Comparison of ENCODE assay signal across 4 cellular contexts in genomic region chr1:220736283-220736682, GRCh38.
TF ChIP-seq lines count a peak whose summit lies in the region.

No MANE protein-coding gene starts in this region.

TF ChIP-seq in A549, 52 proteins besides CTCF, POLR2A, EP300 and RAD21:
- peak; percentile 22; the same call in 1 of the 2 replicates for TF ChIP-seq ZC3H11A (IDR thresholded peaks at IDR 0.05)

TF ChIP-seq in HEK293, 187 proteins besides CTCF, POLR2A, EP300 and RAD21 (continues in another document):
- TF ChIP-seq ZBTB21 (tag by site-specific recombination; IDR thresholded peaks at IDR 0.05) = 0 out of 2 replicates have a peak, but pooled peaks have one; percentile 40
- peak; percentile 74; the same call in 1 of the 2 replicates for TF ChIP-seq ZNF560 (tag by site-specific recombination; IDR thresholded peaks at IDR 0.05; ENCODE audit: borderline replicate concordance)
- 0 out of 2 replicates have a peak, but pooled peaks have one; percentile 37 for TF ChIP-seq ZNF580 (tag by site-specific recombination; IDR thresholded peaks at IDR 0.05)
- peak; percentile 84 for TF ChIP-seq ZNF555 (tag by site-specific recombination; conservative IDR thresholded peaks at IDR 0.05)
- peak; percentile 78 for TF ChIP-seq ZBTB11 (tag by site-specific recombination; conservative IDR thresholded peaks at IDR 0.05; ENCODE audit: low read depth)
- peak; percentile 54; the same call in 1 of the 2 replicates for TF ChIP-seq ZXDB (tag by site-specific recombination; IDR thresholded peaks at IDR 0.05)
- peak; percentile 46 for TF ChIP-seq ZNF629 (tag by site-specific recombination; IDR thresholded peaks at IDR 0.05)
- 0 out of 2 replicates have a peak, but pooled peaks have one; percentile 13 for TF ChIP-seq SP3 (tag by site-specific recombination; IDR thresholded peaks at IDR 0.05)
- peak; percentile 55; the same call in 1 of the 2 replicates for TF ChIP-seq ZNF140 (tag by site-specific recombination; IDR thresholded peaks at IDR 0.05)
- 0 out of 2 replicates have a peak, but pooled peaks have one; percentile 28 for TF ChIP-seq ZNF292 (tag by site-specific recombination; IDR thresholded peaks at IDR 0.05; ENCODE audit: borderline replicate concordance, low read depth)
- TF ChIP-seq ZNF394 (tag by site-specific recombination; IDR thresholded peaks at IDR 0.05; ENCODE audit: borderline replicate concordance) = peak; percentile 90
- peak; percentile 87 for TF ChIP-seq ZNF426 (tag by site-specific recombination; IDR thresholded peaks at IDR 0.05)
- TF ChIP-seq ZNF623 (tag by site-specific recombination; IDR thresholded peaks at IDR 0.05) = peak; percentile 69
- TF ChIP-seq, protein P1, sequence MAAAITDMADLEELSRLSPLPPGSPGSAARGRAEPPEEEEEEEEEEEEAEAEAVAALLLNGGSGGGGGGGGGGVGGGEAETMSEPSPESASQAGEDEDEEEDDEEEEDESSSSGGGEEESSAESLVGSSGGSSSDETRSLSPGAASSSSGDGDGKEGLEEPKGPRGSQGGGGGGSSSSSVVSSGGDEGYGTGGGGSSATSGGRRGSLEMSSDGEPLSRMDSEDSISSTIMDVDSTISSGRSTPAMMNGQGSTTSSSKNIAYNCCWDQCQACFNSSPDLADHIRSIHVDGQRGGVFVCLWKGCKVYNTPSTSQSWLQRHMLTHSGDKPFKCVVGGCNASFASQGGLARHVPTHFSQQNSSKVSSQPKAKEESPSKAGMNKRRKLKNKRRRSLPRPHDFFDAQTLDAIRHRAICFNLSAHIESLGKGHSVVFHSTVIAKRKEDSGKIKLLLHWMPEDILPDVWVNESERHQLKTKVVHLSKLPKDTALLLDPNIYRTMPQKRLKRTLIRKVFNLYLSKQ (tag by site-specific recombination; IDR thresholded peaks at IDR 0.05; ENCODE audit: borderline replicate concordance) = peak; percentile 91; the same call in 1 of the 2 replicates
- TF ChIP-seq ZNF558 (tag by site-specific recombination; IDR thresholded peaks at IDR 0.05) = 0 out of 2 replicates have a peak, but pooled peaks have one; percentile 60

TF ChIP-seq in WTC11, 78 proteins besides CTCF, POLR2A, EP300 and RAD21:
- TF ChIP-seq HMGA2 (CRISPR knock-in tag; IDR thresholded peaks at IDR 0.05) = peak; percentile 56; the same call in 1 of the 2 replicates

TF ChIP-seq in HepG2, 621 proteins besides CTCF, POLR2A, EP300 and RAD21:
- TF ChIP-seq HNRNPK (IDR thresholded peaks at IDR 0.05; ENCODE audit: low read depth, low read length, poor library complexity, severe bottlenecking) = peak; percentile 54
